Comparison of ENCODE assay signal across 8 cellular contexts in genomic region chr5:98929982-98930355, GRCh38.
DNase-seq lines count a peak whose midpoint lies in the region; ATAC-seq and TF ChIP-seq lines count a peak whose summit lies in the region.

No MANE protein-coding gene starts in this region.

- DNase-seq in ACHN (peak; percentile 18), cardiac fibroblast (ENCODE audit: low read depth in 2 of 2) (no peak), C1 segment of cervical spinal cord (lab: John Stamatoyannopoulos, UW) (no peak), GM19240 (ENCODE audit: insufficient read length, low spot score) (no peak)

- H3K4me1 ChIP-seq in HUES48 (ENCODE audit: control insufficient read depth, insufficient read depth, low read length), result peaks cover 13% of the 10 kb centered on the region
- H3K4me1 ChIP-seq in mucosa of stomach (ENCODE audit: control insufficient read depth, insufficient read depth, low read length), result no peaks in the 10 kb centered on the region

- ATAC-seq in GM21825 (IDR thresholded peaks at IDR 0.05; ENCODE audit: unreplicated experiment), result no peak
- ATAC-seq in HG02870 (IDR thresholded peaks at IDR 0.05; ENCODE audit: unreplicated experiment), result no peak

- H3K4me3 ChIP-seq in HUES48 (ENCODE audit: low read depth, low read length), result peak overlapping the region; percentile 84
- H3K4me3 ChIP-seq in cardiac fibroblast (replicated peaks in 1 of 2; ENCODE audit: low read depth in 2 of 2, low read length in 2 of 2), result peak overlapping the region; percentile 93 to 96
- H3K4me3 ChIP-seq in mucosa of stomach (ENCODE audit: low read length), result peak overlapping the region; percentile 95

- H3K36me3 ChIP-seq in HUES48 (ENCODE audit: control insufficient read depth, insufficient read depth, low read length), result peaks cover 13% of the 10 kb centered on the region
- H3K36me3 ChIP-seq in mucosa of stomach (ENCODE audit: control insufficient read depth, insufficient read depth, low read length), result no peaks in the 10 kb centered on the region

- H3K9ac ChIP-seq in HUES48 (ENCODE audit: low read depth, low read length), result peak overlapping the region; percentile 69
- H3K9ac ChIP-seq in mucosa of stomach (ENCODE audit: low read length), result peak overlapping the region; percentile 100

- in situ Hi-C loops in ACHN (cut with HindIII; ENCODE audit: low pct_ligation_motif_present, low pct_unique_long_range_greater_than_20kb, low sequenced_read_pairs), result no loop called here

- TF ChIP-seq CTCF in cardiac fibroblast (IDR thresholded peaks at IDR 0.05; ENCODE audit: low read depth, low read length), result no peak

- peak overlapping the region; percentile 98 for H3K27ac ChIP-seq in HUES48 (ENCODE audit: low read depth, low read length)

- H3K27me3 ChIP-seq in HUES48 (ENCODE audit: control insufficient read depth, insufficient read depth, low read length) (no peaks in the 10 kb centered on the region), mucosa of stomach (ENCODE audit: control insufficient read depth, insufficient read depth, low read length) (no peaks in the 10 kb centered on the region)

- H3K9me3 ChIP-seq in HUES48 (ENCODE audit: control insufficient read depth, insufficient read depth, low read length) (no peaks in the 10 kb centered on the region), mucosa of stomach (ENCODE audit: control insufficient read depth, low read length) (no peaks in the 10 kb centered on the region)
